In the genomic region with DNA sequence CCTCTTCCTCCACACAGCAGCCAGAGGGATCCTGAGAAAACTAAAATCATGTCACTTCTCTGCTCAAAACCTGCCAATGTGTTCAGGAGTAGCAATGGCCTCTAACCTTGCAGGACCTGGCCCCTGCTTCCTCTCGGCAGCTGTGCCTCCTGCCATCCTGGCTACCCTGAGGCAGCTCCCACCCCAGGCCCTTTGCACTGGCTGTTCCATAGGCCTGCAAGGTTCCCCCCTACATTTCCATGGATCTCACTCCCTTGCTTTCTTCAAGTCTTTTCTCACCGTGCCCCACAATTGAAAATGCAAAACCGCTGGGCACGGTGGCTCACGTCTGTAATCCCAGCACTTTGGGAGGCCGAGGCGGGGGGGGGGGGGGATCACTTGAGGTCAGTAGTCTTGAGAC, we compare ENCODE assay signal across 1 cellular context.
TF ChIP-seq lines count a peak whose summit lies in the region.

No MANE protein-coding gene starts in this region.

TF ChIP-seq in H1, 55 proteins besides CTCF, POLR2A, EP300 and RAD21:
- TF ChIP-seq SIRT6 (IDR thresholded peaks at IDR 0.05; ENCODE audit: low read length), result no peak
